Comparison of ENCODE assay signal across 22 cellular contexts in genomic region chr16:29858149-29858899, GRCh38. TPM values are rescaled to one million over a fixed set of nuclear protein-coding genes. Genes with fewer than 3 reads are reported as not detected.
A peak's percentile ranks its signal among the peaks of the same experiment; 100 is the strongest.
DNase-seq lines count a peak whose midpoint lies in the region; ATAC-seq and TF ChIP-seq lines count a peak whose summit lies in the region.
"Had no signal": no experiment of that assay in that cellular context is flagged by ENCODE, and none has a peak within 500 bp of the region (broad histone marks: within the 10 kb centered on the region; RNA-seq: fewer than 3 reads in every experiment).

No MANE protein-coding gene starts in this region.

- peaks cover 6% of the 10 kb centered on the region for H3K36me3 ChIP-seq in thoracic aorta
- H3K36me3 ChIP-seq: SJCRH30 had no signal

- H3K9me3 ChIP-seq in T-helper 17 cell (ENCODE audit: control insufficient read depth, low read length, poor library complexity, severe bottlenecking) = no peaks in the 10 kb centered on the region
- no peaks in the 10 kb centered on the region for H3K9me3 ChIP-seq in thoracic aorta
- H3K9me3 ChIP-seq: Caco-2, pancreas, SJCRH30, upper lobe of right lung had no signal

- H3K4me3 Mint-ChIP-seq in T-helper 17 cell = peak overlapping the region; percentile 22
- H3K4me3 Mint-ChIP-seq: activated CD8-positive, alpha-beta T cell treated with anti-CD3 and anti-CD28 coated beads for 36 hours; activated naive CD4-positive, alpha-beta T cell treated with anti-CD3 and anti-CD28 coated beads, Interleukin-2, amount 10 ng/mL, durations not matched to agents 7 days and 5 days; endodermal cell; immature natural killer cell; stimulated activated naive CD8-positive, alpha-beta T cell treated with anti-CD3 and anti-CD28 coated beads, Interleukin-15, Interleukin-2, amounts not matched to agents 100 ng/mL and 50 ng/mL, for 24 hours had no signal

- no peaks in the 10 kb centered on the region for H3K27me3 Mint-ChIP-seq in T-helper 17 cell
- H3K27me3 Mint-ChIP-seq: activated CD8-positive, alpha-beta T cell treated with anti-CD3 and anti-CD28 coated beads for 36 hours; stimulated activated naive CD8-positive, alpha-beta T cell treated with anti-CD3 and anti-CD28 coated beads, Interleukin-15, Interleukin-2, amounts not matched to agents 100 ng/mL and 50 ng/mL, for 24 hours had no signal

- TF ChIP-seq CTCF in thoracic aorta (IDR thresholded peaks at IDR 0.05) = no peak

- H3K27me3 ChIP-seq in thoracic aorta (replicated peaks; ENCODE audit: insufficient read depth) = no peaks in the 10 kb centered on the region
- H3K27me3 ChIP-seq: pancreas, SJCRH30, upper lobe of right lung had no signal

- H3K4me1 Mint-ChIP-seq in T-helper 17 cell = peaks cover 19% of the 10 kb centered on the region

- peaks cover 10% of the 10 kb centered on the region for H3K36me3 Mint-ChIP-seq in T-helper 17 cell (ENCODE audit: low read depth)

- DNase-seq in T-helper 17 cell (no peak), left lobe of liver (ENCODE audit: low spot score) (peak; percentile 77), thoracic aorta (ENCODE audit: low spot score) (peak; percentile 51), middle frontal gyrus (ENCODE audit: extremely low spot score, low spot score) (no peak), NCI-H2081 treated with DMSO at 0.1 percent for 48 hours (lab: John Stamatoyannopoulos, UW) (no peak)
- DNase-seq: activated CD8-positive, alpha-beta T cell treated with anti-CD3 and anti-CD28 coated beads for 36 hours; activated naive CD4-positive, alpha-beta T cell treated with anti-CD3 and anti-CD28 coated beads, Interleukin-2, amount 10 ng/mL, durations not matched to agents 7 days and 5 days; activated T-cell treated with anti-CD3 and anti-CD28 coated beads, Interleukin-2, amount 50 U/mL, for 1 hour; Caco-2; endodermal cell; immature natural killer cell; MV-4-11; NCI-H187; NCI-H226; PC-9; SJCRH30; stimulated activated CD4-positive, alpha-beta T cell treated with anti-CD3 and anti-CD28 coated beads, Interleukin-1b, Interleukin-23, amount 100 ng/mL, for 48 hours; T-helper 2 cell; upper lobe of right lung had no signal

- no peak overlapping the region for H3K4me3 ChIP-seq in thoracic aorta
- H3K4me3 ChIP-seq: K562, pancreas, PC-9, SJCRH30, upper lobe of right lung had no signal

- H3K4me1 ChIP-seq in thoracic aorta (ENCODE audit: control insufficient read depth in 1 of 2, low read depth in 2 of 2) = peaks cover 12 to 44% of the 10 kb centered on the region in 2 donors
- H3K4me1 ChIP-seq: SJCRH30 had no signal

- H3K27ac ChIP-seq in thoracic aorta = peak overlapping the region; percentile 50 to 53
- H3K27ac ChIP-seq: pancreas, PC-9, SJCRH30, upper lobe of right lung had no signal

- no peak for ATAC-seq in T-helper 17 cell
- peak; percentile 56 for ATAC-seq in left lobe of liver
- ATAC-seq in thoracic aorta (ENCODE audit: insufficient number of reproducible peaks, low FRiP score, low read depth) = no peak
- ATAC-seq: activated CD8-positive, alpha-beta T cell treated with anti-CD3 and anti-CD28 coated beads for 36 hours; K562; pancreas; upper lobe of right lung had no signal

- peak overlapping the region; percentile 62 for H3K27ac Mint-ChIP-seq in T-helper 17 cell
- H3K27ac Mint-ChIP-seq: activated CD8-positive, alpha-beta T cell treated with anti-CD3 and anti-CD28 coated beads for 36 hours; activated naive CD4-positive, alpha-beta T cell treated with anti-CD3 and anti-CD28 coated beads, Interleukin-2, amount 10 ng/mL, durations not matched to agents 7 days and 5 days; endodermal cell; immature natural killer cell; stimulated activated naive CD8-positive, alpha-beta T cell treated with anti-CD3 and anti-CD28 coated beads, Interleukin-15, Interleukin-2, amounts not matched to agents 100 ng/mL and 50 ng/mL, for 24 hours had no signal

RNA-seq across cellular contexts. Expression of gene CDIPT, which starts 4.7 kb away (rescaled TPM):
- 10 to 100 TPM; 39.6 TPM for total RNA-seq in T-helper 17 cell
- total RNA-seq in left lobe of liver = 53.1 TPM
- 100 to 1,000 TPM in 1 of 2 donors, 10 to 100 TPM in 1; 92.1 to 107 TPM for total RNA-seq in thoracic aorta

RNA-seq across cellular contexts. Expression of gene MVP, which starts 38.1 kb away (rescaled TPM):
- total RNA-seq in T-helper 17 cell (100 to 1,000 TPM; 141 to 154 TPM), left lobe of liver (44.4 TPM), thoracic aorta (100 to 1,000 TPM; 175 to 190 TPM)

RNA-seq across cellular contexts. Expression of gene SEZ6L2, which starts 41.0 kb away (rescaled TPM):
- total RNA-seq in T-helper 17 cell = not detected
- total RNA-seq in left lobe of liver = 0.55 TPM
- 1 to 10 TPM in 1 of 2 donors, under 1 TPM in 1; 0.63 to 1.4 TPM for total RNA-seq in thoracic aorta
- total RNA-seq: SJCRH30 had no signal

RNA-seq across cellular contexts. Expression of gene ASPHD1, which starts 42.0 kb away (rescaled TPM):
- total RNA-seq in T-helper 17 cell (not detected), left lobe of liver (0.13 TPM), thoracic aorta (under 1 TPM in 1 of 2 donors, not detected in 1; 0.27 TPM)

RNA-seq across cellular contexts. Expression of gene PAGR1, which starts 42.4 kb away (rescaled TPM):
- total RNA-seq in T-helper 17 cell (10 to 100 TPM; 15.2 to 16.3 TPM), left lobe of liver (11.9 TPM), thoracic aorta (10 to 100 TPM; 40.8 to 45.2 TPM)

Comparison
In these comparisons a context has a peak if more than half of its experiments do, and no peak if none do; other contexts are left out.
1. DNase-seq: peak in left lobe of liver (single experiment) and thoracic aorta (single experiment); none in T-helper 17 cell (0 of 3), middle frontal gyrus (single experiment) and NCI-H2081 treated with DMSO at 0.1 percent for 48 hours (single experiment).